2 cellular contexts compared by ENCODE assay signal in genomic region chr1:235213752-235214151, GRCh38.
TF ChIP-seq lines count a peak whose summit lies in the region.

No MANE protein-coding gene starts in this region.

TF ChIP-seq in GM12878, 131 proteins besides CTCF, POLR2A, EP300 and RAD21:
- TF ChIP-seq, protein P1, sequence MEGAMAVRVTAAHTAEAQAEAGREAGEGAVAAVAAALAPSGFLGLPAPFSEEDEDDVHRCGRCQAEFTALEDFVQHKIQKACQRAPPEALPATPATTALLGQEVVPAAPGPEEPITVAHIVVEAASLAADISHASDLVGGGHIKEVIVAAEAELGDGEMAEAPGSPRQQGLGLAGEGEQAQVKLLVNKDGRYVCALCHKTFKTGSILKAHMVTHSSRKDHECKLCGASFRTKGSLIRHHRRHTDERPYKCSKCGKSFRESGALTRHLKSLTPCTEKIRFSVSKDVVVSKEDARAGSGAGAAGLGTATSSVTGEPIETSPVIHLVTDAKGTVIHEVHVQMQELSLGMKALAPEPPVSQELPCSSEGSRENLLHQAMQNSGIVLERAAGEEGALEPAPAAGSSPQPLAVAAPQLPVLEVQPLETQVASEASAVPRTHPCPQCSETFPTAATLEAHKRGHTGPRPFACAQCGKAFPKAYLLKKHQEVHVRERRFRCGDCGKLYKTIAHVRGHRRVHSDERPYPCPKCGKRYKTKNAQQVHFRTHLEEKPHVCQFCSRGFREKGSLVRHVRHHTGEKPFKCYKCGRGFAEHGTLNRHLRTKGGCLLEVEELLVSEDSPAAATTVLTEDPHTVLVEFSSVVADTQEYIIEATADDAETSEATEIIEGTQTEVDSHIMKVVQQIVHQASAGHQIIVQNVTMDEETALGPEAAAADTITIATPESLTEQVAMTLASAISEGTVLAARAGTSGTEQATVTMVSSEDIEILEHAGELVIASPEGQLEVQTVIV (IDR thresholded peaks at IDR 0.05; ENCODE audit: borderline replicate concordance, partially characterized antibody): no peak
- no peak for TF ChIP-seq BCL3 (IDR thresholded peaks at IDR 0.05; ENCODE audit: borderline replicate concordance, insufficient read depth, low read depth, low read length, poor library complexity, severe bottlenecking)
- no peak for TF ChIP-seq MYB (IDR thresholded peaks at IDR 0.05; ENCODE audit: borderline replicate concordance, low read depth, low read length)
- TF ChIP-seq ZNF24 (IDR thresholded peaks at IDR 0.05): no peak
- no peak for TF ChIP-seq GATAD2B (conservative IDR thresholded peaks at IDR 0.05; ENCODE audit: low read depth)
- TF ChIP-seq NR2C2 (IDR thresholded peaks at IDR 0.05; ENCODE audit: borderline replicate concordance, control insufficient read depth, insufficient read length, low read depth): no peak
- TF ChIP-seq BMI1 (IDR thresholded peaks at IDR 0.05; ENCODE audit: borderline replicate concordance): no peak
- TF ChIP-seq ZNF592 (IDR thresholded peaks at IDR 0.05): no peak
- no peak for TF ChIP-seq NFXL1 (IDR thresholded peaks at IDR 0.05; ENCODE audit: borderline replicate concordance)
- TF ChIP-seq TBL1XR1 (IDR thresholded peaks at IDR 0.05; ENCODE audit: low read depth, low read length): no peak
- no peak for TF ChIP-seq KLF5 (IDR thresholded peaks at IDR 0.05; ENCODE audit: partially characterized antibody)
- TF ChIP-seq NR2F1 (conservative IDR thresholded peaks at IDR 0.05): no peak
- TF ChIP-seq, protein P2, sequence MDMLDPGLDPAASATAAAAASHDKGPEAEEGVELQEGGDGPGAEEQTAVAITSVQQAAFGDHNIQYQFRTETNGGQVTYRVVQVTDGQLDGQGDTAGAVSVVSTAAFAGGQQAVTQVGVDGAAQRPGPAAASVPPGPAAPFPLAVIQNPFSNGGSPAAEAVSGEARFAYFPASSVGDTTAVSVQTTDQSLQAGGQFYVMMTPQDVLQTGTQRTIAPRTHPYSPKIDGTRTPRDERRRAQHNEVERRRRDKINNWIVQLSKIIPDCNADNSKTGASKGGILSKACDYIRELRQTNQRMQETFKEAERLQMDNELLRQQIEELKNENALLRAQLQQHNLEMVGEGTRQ (IDR thresholded peaks at IDR 0.05; ENCODE audit: borderline replicate concordance, low read depth, low read length): no peak
TF ChIP-seq in GM12878: peak in this region for 0.

TF ChIP-seq in SK-N-SH, 30 proteins besides CTCF, POLR2A, EP300 and RAD21:
- TF ChIP-seq EZH2phosphoT487 (IDR thresholded peaks at IDR 0.05; ENCODE audit: borderline replicate concordance, low read depth) (no peak), TAF1 (IDR thresholded peaks at IDR 0.05; ENCODE audit: borderline replicate concordance, low read depth, low read length) (no peak), RFX5 (IDR thresholded peaks at IDR 0.05; ENCODE audit: low read length) (no peak), TCF12 (IDR thresholded peaks at IDR 0.05) (no peak), CHD2 (IDR thresholded peaks at IDR 0.05; ENCODE audit: low read length, partially characterized antibody) (no peak), GATA2 (CRISPR knock-in tag; IDR thresholded peaks at IDR 0.05) (no peak), JUND (IDR thresholded peaks at IDR 0.05) (no peak), NRF1 (IDR thresholded peaks at IDR 0.05; ENCODE audit: low read depth, low read length) (no peak)
- TF ChIP-seq, protein P3, sequence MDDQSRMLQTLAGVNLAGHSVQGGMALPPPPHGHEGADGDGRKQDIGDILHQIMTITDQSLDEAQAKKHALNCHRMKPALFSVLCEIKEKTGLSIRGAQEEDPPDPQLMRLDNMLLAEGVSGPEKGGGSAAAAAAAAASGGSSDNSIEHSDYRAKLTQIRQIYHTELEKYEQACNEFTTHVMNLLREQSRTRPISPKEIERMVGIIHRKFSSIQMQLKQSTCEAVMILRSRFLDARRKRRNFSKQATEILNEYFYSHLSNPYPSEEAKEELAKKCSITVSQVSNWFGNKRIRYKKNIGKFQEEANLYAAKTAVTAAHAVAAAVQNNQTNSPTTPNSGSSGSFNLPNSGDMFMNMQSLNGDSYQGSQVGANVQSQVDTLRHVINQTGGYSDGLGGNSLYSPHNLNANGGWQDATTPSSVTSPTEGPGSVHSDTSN (IDR thresholded peaks at IDR 0.05): no peak
TF ChIP-seq in SK-N-SH: peak in this region for 0.
